ENCODE assay signal across 15 cellular contexts in genomic region chr16:75478480-75479345, GRCh38. TPM values are rescaled to one million over a fixed set of nuclear protein-coding genes. Genes with fewer than 3 reads are reported as not detected.
DNase-seq lines count a peak whose midpoint lies in the region; ATAC-seq and TF ChIP-seq lines count a peak whose summit lies in the region.
"Had no signal": no experiment of that assay in that cellular context is flagged by ENCODE, and none has a peak within 500 bp of the region (broad histone marks: within the 10 kb centered on the region; RNA-seq: fewer than 3 reads in every experiment).

No MANE protein-coding gene starts in this region.

- H4K8ac ChIP-seq in neuronal stem cell (ENCODE audit: low read depth, low read length), result no peak overlapping the region

- H3K36me3 Mint-ChIP-seq in GM23338 (ENCODE audit: low read depth) (peaks cover 28% of the 10 kb centered on the region), mesothelial cell of epicardium (no peaks in the 10 kb centered on the region)

- no peaks in the 10 kb centered on the region for H3K9me3 ChIP-seq in PC-3 (ENCODE audit: low read length)
- H3K9me3 ChIP-seq in neuronal stem cell (replicated peaks in 1 of 2; ENCODE audit: control insufficient read depth in 2 of 2, insufficient read depth in 1 of 2, low read depth in 1 of 2, low read length in 2 of 2), result no peaks in the 10 kb centered on the region
- no peaks in the 10 kb centered on the region for H3K9me3 ChIP-seq in aorta (ENCODE audit: control insufficient read depth, low read length)
- H3K9me3 ChIP-seq: HAP-1 had no signal

- DNase-seq in GM23338 (ENCODE audit: low spot score) (no peak), PC-3 (no peak), neuronal stem cell (ENCODE audit: low spot score) (no peak), aorta (no peak), mesothelial cell of epicardium (ENCODE audit: low spot score in 2 of 2, unreplicated experiment in 2 of 2) (no peak)
- DNase-seq: ACHN; Calu3; CD4-positive, alpha-beta T cell; GOT3 had no signal

- WGBS in neuronal stem cell (ENCODE audit: extremely low coverage in 2 of 2, insufficient read length in 2 of 2, insufficient replicate concordance in 1 of 2), 2 donors, result no CpG with 5 or more reads among the region's 80 CpGs
- 96% methylated on average over 80 of the region's 80 CpGs for WGBS in aorta, 2 donors

- no peaks in the 10 kb centered on the region for H3K79me2 ChIP-seq in GM23338 (replicated peaks; ENCODE audit: insufficient read depth)
- no peaks in the 10 kb centered on the region for H3K79me2 ChIP-seq in PC-3 (ENCODE audit: low read length)

- no peak overlapping the region for H2BK15ac ChIP-seq in neuronal stem cell (ENCODE audit: low read length)

- no peak overlapping the region for H2AK5ac ChIP-seq in neuronal stem cell (ENCODE audit: low read depth, low read length)

- no peak overlapping the region for H2BK5ac ChIP-seq in neuronal stem cell (ENCODE audit: low read length)

- no peak for TF ChIP-seq CTCF in GM23338 (conservative IDR thresholded peaks at IDR 0.05; ENCODE audit: low read depth in 2 of 2)
- no peak for TF ChIP-seq CTCF in PC-3 (conservative IDR thresholded peaks at IDR 0.05; ENCODE audit: low read depth, low read length)
- no peak for TF ChIP-seq CTCF in mesothelial cell of epicardium (IDR thresholded peaks at IDR 0.05; ENCODE audit: unreplicated experiment)

- no peak overlapping the region for H3K4ac ChIP-seq in neuronal stem cell (ENCODE audit: low read length)

- H2AFZ ChIP-seq in GM23338 (no peak overlapping the region), PC-3 (ENCODE audit: low read length) (no peak overlapping the region), neuronal stem cell (ENCODE audit: low read length) (no peak overlapping the region)

- no peak overlapping the region for H4K91ac ChIP-seq in neuronal stem cell (ENCODE audit: low read depth, low read length, poor library complexity)

- H2BK120ac ChIP-seq in neuronal stem cell (ENCODE audit: low read depth, low read length), result no peak overlapping the region

- no peak overlapping the region for H3K27ac ChIP-seq in GM23338 (ENCODE audit: low read depth)
- no peak overlapping the region for H3K27ac ChIP-seq in PC-3 (ENCODE audit: low read length)
- H3K27ac ChIP-seq in neuronal stem cell (replicated peaks; ENCODE audit: low read length), result no peak overlapping the region
- no peak overlapping the region for H3K27ac ChIP-seq in aorta (ENCODE audit: low read depth in 1 of 2, low read length in 2 of 2)

- peak overlapping the region; percentile 53 for H3K23ac ChIP-seq in neuronal stem cell (ENCODE audit: low read depth, low read length, poor library complexity)

- peak; percentile 40 for ATAC-seq in GM23338
- ATAC-seq in PC-3, result no peak
- peak; percentile 42 for ATAC-seq in aorta (ENCODE audit: low FRiP score)
- no peak for ATAC-seq in HG03280 (IDR thresholded peaks at IDR 0.05; ENCODE audit: unreplicated experiment)
- no peak for ATAC-seq in GM19035 (IDR thresholded peaks at IDR 0.05; ENCODE audit: unreplicated experiment)
- ATAC-seq: K562 had no signal

- no peak overlapping the region for H3K14ac ChIP-seq in neuronal stem cell (ENCODE audit: low read length)

- H3K27me3 Mint-ChIP-seq in GM23338 (ENCODE audit: insufficient read depth, low read depth, poor library complexity) (peaks cover 15% of the 10 kb centered on the region), mesothelial cell of epicardium (ENCODE audit: low read depth) (no peaks in the 10 kb centered on the region)

- H3K9me3 Mint-ChIP-seq in GM23338 (no peaks in the 10 kb centered on the region; the same call in 2 of the 3 replicates), mesothelial cell of epicardium (no peaks in the 10 kb centered on the region)
- H3K9me3 Mint-ChIP-seq: CD4-positive, alpha-beta T cell had no signal

- H3K4me1 ChIP-seq in GM23338 (ENCODE audit: insufficient read depth) (no peaks in the 10 kb centered on the region), PC-3 (ENCODE audit: insufficient read depth, low read length) (peaks cover 32% of the 10 kb centered on the region), neuronal stem cell (ENCODE audit: control insufficient read depth in 2 of 2, insufficient read depth in 1 of 2, low read depth in 1 of 2, low read length in 2 of 2) (no peaks in the 10 kb centered on the region), aorta (ENCODE audit: control insufficient read depth in 1 of 2, insufficient read depth in 2 of 2, low read length in 2 of 2) (no peaks in the 10 kb centered on the region)
- H3K4me1 ChIP-seq: HAP-1 had no signal

- H2BK12ac ChIP-seq in neuronal stem cell (ENCODE audit: low read length), result no peak overlapping the region

- H3K4me3 Mint-ChIP-seq in GM23338 (no peak overlapping the region), mesothelial cell of epicardium (no peak overlapping the region)
- H3K4me3 Mint-ChIP-seq: CD4-positive, alpha-beta T cell had no signal

- H3K79me1 ChIP-seq in neuronal stem cell (ENCODE audit: low read depth, low read length), result peaks cover 2% of the 10 kb centered on the region

- H4K20me1 ChIP-seq in GM23338 (replicated peaks; ENCODE audit: insufficient read depth), result no peaks in the 10 kb centered on the region; the same call in 1 of the 2 replicates
- H4K20me1 ChIP-seq in PC-3 (ENCODE audit: low read length), result no peaks in the 10 kb centered on the region

- H3K4me2 ChIP-seq in GM23338 (no peak overlapping the region), PC-3 (ENCODE audit: low read length) (peak overlapping the region; percentile 53; the same call in 1 of the 2 replicates), neuronal stem cell (ENCODE audit: insufficient read depth, low read length, poor library complexity, severe bottlenecking) (no peak overlapping the region)

- POLR2A ChIA-PET in PC-3 (lab: Charles Lee; ENCODE audit: unreplicated experiment), result no interaction called here

- no peaks in the 10 kb centered on the region; the same call in 2 of the 3 replicates for H3K4me1 Mint-ChIP-seq in GM23338
- no peaks in the 10 kb centered on the region for H3K4me1 Mint-ChIP-seq in mesothelial cell of epicardium

- H3F3A ChIP-seq in GM23338 (replicated peaks; ENCODE audit: low read depth) (no peaks in the 10 kb centered on the region), PC-3 (ENCODE audit: low read length, unreplicated experiment) (no peaks in the 10 kb centered on the region)

- H3K9ac ChIP-seq in PC-3 (ENCODE audit: low read length) (no peak overlapping the region), neuronal stem cell (ENCODE audit: low read depth, low read length, poor library complexity) (peak overlapping the region; percentile 3)

- no peaks in the 10 kb centered on the region; the same call in 1 of the 2 replicates for H3K9me2 ChIP-seq in GM23338 (ENCODE audit: insufficient read depth)
- no peaks in the 10 kb centered on the region for H3K9me2 ChIP-seq in PC-3 (replicated peaks; ENCODE audit: low read length)

- H3K27ac Mint-ChIP-seq in GM23338, result no peak overlapping the region
- H3K27ac Mint-ChIP-seq in mesothelial cell of epicardium, result no peak overlapping the region
- H3K27ac Mint-ChIP-seq: CD4-positive, alpha-beta T cell had no signal

- CTCF ChIA-PET in PC-3 (lab: Charles Lee), result no interaction called here

- H3K27me3 ChIP-seq in GM23338 (ENCODE audit: insufficient read depth), result no peaks in the 10 kb centered on the region
- no peaks in the 10 kb centered on the region for H3K27me3 ChIP-seq in PC-3 (ENCODE audit: low read length)
- no peaks in the 10 kb centered on the region for H3K27me3 ChIP-seq in neuronal stem cell (ENCODE audit: control insufficient read depth in 3 of 3, insufficient read depth in 3 of 3, low read depth in 1 of 3, low read length in 3 of 3)
- no peaks in the 10 kb centered on the region for H3K27me3 ChIP-seq in aorta (ENCODE audit: control insufficient read depth in 1 of 2, insufficient read depth in 2 of 2, low read length in 1 of 2)

- H3K4me3 ChIP-seq in GM23338 (no peak overlapping the region), PC-3 (ENCODE audit: low read length) (no peak overlapping the region), neuronal stem cell (ENCODE audit: low read length in 2 of 2) (no peak overlapping the region), aorta (ENCODE audit: low read length in 2 of 2) (no peak overlapping the region)
- H3K4me3 ChIP-seq: HAP-1, K562 had no signal

- no peaks in the 10 kb centered on the region for H3K36me3 ChIP-seq in GM23338 (ENCODE audit: insufficient read depth)
- H3K36me3 ChIP-seq in PC-3 (ENCODE audit: low read depth, low read length), result no peaks in the 10 kb centered on the region
- H3K36me3 ChIP-seq in neuronal stem cell (replicated peaks in 1 of 2; ENCODE audit: control insufficient read depth in 2 of 2, insufficient read depth in 2 of 2, low read length in 2 of 2), result peaks cover 0 to 7% of the 10 kb centered on the region in 2 donors
- no peaks in the 10 kb centered on the region for H3K36me3 ChIP-seq in aorta (ENCODE audit: control insufficient read depth in 1 of 2, insufficient read depth in 2 of 2, low read length in 1 of 2)
- H3K36me3 ChIP-seq: HAP-1 had no signal

- H3K18ac ChIP-seq in neuronal stem cell (ENCODE audit: low read length), result no peak overlapping the region

- BruUV-seq in PC-3 (replicated peaks; lab: Mats Ljungman, UMichigan), result no TSS peak

- intact Hi-C loops in PC-3 (cut with micrococcal nuclease), result no loop called here
- intact Hi-C loops in aorta (cut with DNase I), result loop anchor here in 1 of 2 donors (10.0 kb wide), 1 partner anchor 146 kb away; the partner anchor contains the start of gene ADAT1

RNA-seq across cellular contexts. Expression of gene TMEM170A, which starts 14.2 kb away (rescaled TPM):
- total RNA-seq in GM23338 (2014; rRNA removed; shearing (Covaris generic)), result 68.5 and 72.0 TPM in 2 replicates
- polyA plus RNA-seq in GM23338 (2016; fragmentation: Nextera tagmentation; extraction: Ambion mirVana) (28.5 and 31.0 TPM in 2 replicates), aorta (1 to 10 TPM; 4.2 to 5.6 TPM)
- total RNA-seq in PC-3 (2014; rRNA removed) (10.1 and 18.6 TPM in 2 replicates), aorta (10 to 100 TPM; 20.5 to 21.5 TPM), mesothelial cell of epicardium (37.1 to 40.2 TPM (median 38.4 TPM) in 3 replicates)
- polyA plus RNA-seq in neuronal stem cell (2013, experiment 1 of 2), result 30.7 TPM
- 32.3 TPM for polyA plus RNA-seq in neuronal stem cell (2013, experiment 2 of 2)

RNA-seq across cellular contexts. Expression of gene CHST6, which starts 16.5 kb away (rescaled TPM):
- 13.2 and 22.2 TPM in 2 replicates for total RNA-seq in GM23338 (2014; rRNA removed; shearing (Covaris generic))
- polyA plus RNA-seq in GM23338 (2016; fragmentation: Nextera tagmentation; extraction: Ambion mirVana), result 2.7 and 3.3 TPM in 2 replicates
- 0.35 and 0.91 TPM in 2 replicates for total RNA-seq in PC-3 (2014; rRNA removed)
- polyA plus RNA-seq in neuronal stem cell (2013, experiment 1 of 2), result 9.0 TPM
- 9.3 TPM for polyA plus RNA-seq in neuronal stem cell (2013, experiment 2 of 2)
- 1 to 10 TPM; 2.4 to 6.0 TPM for total RNA-seq in aorta
- polyA plus RNA-seq in aorta, result under 1 TPM; 0.49 to 0.88 TPM
- total RNA-seq in mesothelial cell of epicardium, result 1.9 to 2.4 TPM (median 2.1 TPM) in 3 replicates
- total RNA-seq: A172; CD4-positive, alpha-beta T cell; G401 had no signal

RNA-seq across cellular contexts. Expression of gene CFDP1, which starts 45.4 kb away (rescaled TPM):
- 89.9 and 90.3 TPM in 2 replicates for total RNA-seq in GM23338 (2014; rRNA removed; shearing (Covaris generic))
- 199 and 224 TPM in 2 replicates for polyA plus RNA-seq in GM23338 (2016; fragmentation: Nextera tagmentation; extraction: Ambion mirVana)
- total RNA-seq in PC-3 (2014; rRNA removed), result 27.3 and 32.1 TPM in 2 replicates
- 228 TPM for polyA plus RNA-seq in neuronal stem cell (2013, experiment 1 of 2)
- polyA plus RNA-seq in neuronal stem cell (2013, experiment 2 of 2), result 228 TPM
- total RNA-seq in aorta, result 10 to 100 TPM; 55.9 to 59.1 TPM
- 100 to 1,000 TPM in 1 of 2 donors, 10 to 100 TPM in 1; 52.8 to 111 TPM for polyA plus RNA-seq in aorta
- total RNA-seq in mesothelial cell of epicardium, result 86.7 to 89.1 TPM (median 87.0 TPM) in 3 replicates

RNA-seq across cellular contexts. Expression of gene CHST5, which starts 57.2 kb away (rescaled TPM):
- not detected in 2 replicates for total RNA-seq in GM23338 (2014; rRNA removed; shearing (Covaris generic))
- not detected in 2 replicates for polyA plus RNA-seq in GM23338 (2016; fragmentation: Nextera tagmentation; extraction: Ambion mirVana)
- 0.29 TPM in 1 of 2 replicates, not detected in the other for total RNA-seq in PC-3 (2014; rRNA removed)
- polyA plus RNA-seq in neuronal stem cell (2013, experiment 1 of 2), result 0.57 TPM
- 1.0 TPM for polyA plus RNA-seq in neuronal stem cell (2013, experiment 2 of 2)
- not detected for total RNA-seq in aorta
- polyA plus RNA-seq in aorta, result 1 to 10 TPM in 1 of 2 donors, under 1 TPM in 1; 0.97 to 1.5 TPM
- total RNA-seq in mesothelial cell of epicardium, result 0.40 to 0.50 TPM (median 0.49 TPM) in 3 replicates
- total RNA-seq: A172; CD4-positive, alpha-beta T cell; G401 had no signal

Comparison
In these comparisons a context has a peak if more than half of its experiments do, and no peak if none do; other contexts are left out.
1. ATAC-seq: peak in GM23338 (single experiment) and aorta (single experiment); none in PC-3 (single experiment), HG03280 (single experiment) and GM19035 (single experiment).